ENCODE assay signal across 8 cellular contexts in genomic region chr2:191625016-191625415, GRCh38. TPM values are rescaled to one million over a fixed set of nuclear protein-coding genes. Genes with fewer than 3 reads are reported as not detected.
A peak's percentile ranks its signal among the peaks of the same experiment; 100 is the strongest.
DNase-seq lines count a peak whose midpoint lies in the region; ATAC-seq, FAIRE-seq and TF ChIP-seq lines count a peak whose summit lies in the region.

No MANE protein-coding gene starts in this region.

- TF ChIP-seq CTCF in H1 (IDR thresholded peaks at IDR 0.05; ENCODE audit: control extremely low read depth in 1 of 3, insufficient read depth in 1 of 3, low read depth in 1 of 3, low read length in 3 of 3), result no peak
- no peak for TF ChIP-seq CTCF in GM13977 (IDR thresholded peaks at IDR 0.05; ENCODE audit: extremely low read depth, insufficient read depth, missing control alignments)

- no peak for TF ChIP-seq POLR2A in H1 (IDR thresholded peaks at IDR 0.05; ENCODE audit: control extremely low read depth in 1 of 2, low read depth in 2 of 2, low read length in 2 of 2)

- no peak overlapping the region for H4K91ac ChIP-seq in H1 (replicated peaks; ENCODE audit: insufficient read length, low read length)

- no peaks in the 10 kb centered on the region for H3K23me2 ChIP-seq in H1 (ENCODE audit: low read depth, low read length)

- 93% methylated on average over 3 of the region's 3 CpGs; no CpG with 5 or more reads in 1 of the 2 experiments for WGBS in H1 (ENCODE audit: extremely low coverage in 1 of 2, insufficient coverage in 1 of 2, insufficient read length in 1 of 2, insufficient replicate concordance in 2 of 2, low coverage in 1 of 2, low lambda C conversion rate in 2 of 2, missing lambda C conversion rate in 1 of 2), 2 experiments

- no peak overlapping the region for H3K9ac ChIP-seq in H1 (replicated peaks in 1 of 4; ENCODE audit: extremely low read depth in 1 of 4, low read depth in 3 of 4, low read length in 3 of 4)

- DNase-seq in T-helper 2 cell (peak in 3 of 5 experiments; percentile 43 to 96 (median 44)), H1 (ENCODE audit: low read depth in 1 of 2, low spot score in 2 of 2) (no peak), GM13977 (ENCODE audit: low spot score) (no peak), NCI-H226 (no peak), NCI-H187 (lab: John Stamatoyannopoulos, UW) (no peak)

- H2BK5ac ChIP-seq in H1 (ENCODE audit: low read depth, low read length), result no peak overlapping the region

- no peak overlapping the region for H3K4ac ChIP-seq in H1 (replicated peaks; ENCODE audit: insufficient read length, low read depth, low read length)

- H4K8ac ChIP-seq in H1 (ENCODE audit: extremely low read depth, insufficient read depth, low read length), result no peak overlapping the region

- no peaks in the 10 kb centered on the region for H3K4me1 ChIP-seq in H1 (replicated peaks in 1 of 4; ENCODE audit: control insufficient read depth in 3 of 4, insufficient read depth in 4 of 4, low read length in 3 of 4)

- no peaks in the 10 kb centered on the region for H3K79me2 ChIP-seq in H1 (ENCODE audit: control insufficient read depth in 1 of 2, insufficient read depth in 2 of 2, low read length in 2 of 2)

- no peak overlapping the region for H3K27ac ChIP-seq in H1 (ENCODE audit: low read depth, low read length)

- no peaks in the 10 kb centered on the region for H4K20me1 ChIP-seq in H1 (replicated peaks in 1 of 2; ENCODE audit: control insufficient read depth in 1 of 2, insufficient read depth in 2 of 2, low read length in 2 of 2)

- POLR2A ChIA-PET in H1 (lab: Charles Lee; ENCODE audit: partially characterized antibody), result no interaction called here

- H3K79me1 ChIP-seq in H1 (ENCODE audit: low read depth, low read length), result no peaks in the 10 kb centered on the region

- H2AK5ac ChIP-seq in H1 (ENCODE audit: low read depth, low read length), result no peak overlapping the region

- H3K14ac ChIP-seq in H1 (ENCODE audit: insufficient read length), result no peak overlapping the region

- no peaks in the 10 kb centered on the region for H3K27me3 ChIP-seq in H1 (replicated peaks in 1 of 4; ENCODE audit: control insufficient read depth in 3 of 4, extremely low read depth in 1 of 4, insufficient read depth in 3 of 4, low read length in 3 of 4)

- no peak overlapping the region for H2BK12ac ChIP-seq in H1 (ENCODE audit: low read depth, low read length)

- no peak overlapping the region for H2BK20ac ChIP-seq in H1 (ENCODE audit: low read length)

- ATAC-seq in GM18867 (IDR thresholded peaks at IDR 0.05; ENCODE audit: unreplicated experiment), result peak; percentile 86
- peak; percentile 51 for ATAC-seq in HG03159 (IDR thresholded peaks at IDR 0.05; ENCODE audit: unreplicated experiment)
- ATAC-seq in HG03097 (IDR thresholded peaks at IDR 0.05; ENCODE audit: low FRiP score, unreplicated experiment), result no peak

- H2BK120ac ChIP-seq in H1 (replicated peaks; ENCODE audit: low read depth, low read length), result no peak overlapping the region

- in situ Hi-C loops in GM13977 (cut with MboI; ENCODE audit: low pct_unique_long_range_greater_than_20kb, low sequenced_read_pairs, unreplicated experiment), result no loop called here

- no peak overlapping the region for H3K18ac ChIP-seq in H1 (ENCODE audit: extremely low read depth, low read length)

- no peak overlapping the region for H2BK15ac ChIP-seq in H1 (ENCODE audit: low read length)

- H2AFZ ChIP-seq in H1 (ENCODE audit: low read length), result no peak overlapping the region

- H3K36me3 ChIP-seq in H1 (ENCODE audit: control insufficient read depth in 2 of 4, insufficient read depth in 4 of 4, low read length in 3 of 4), result no peaks in the 10 kb centered on the region

- no peak for TF ChIP-seq EP300 in H1 (IDR thresholded peaks at IDR 0.05; ENCODE audit: borderline replicate concordance in 1 of 2, low read depth in 2 of 2, low read length in 2 of 2)

- H3K4me2 ChIP-seq in H1 (ENCODE audit: insufficient read depth in 1 of 2, low read depth in 2 of 2, low read length in 2 of 2), result no peak overlapping the region

- H4K5ac ChIP-seq in H1 (ENCODE audit: insufficient read length, low read depth, low read length), result no peak overlapping the region

- FAIRE-seq in H1 (lab: Jason Lieb, UNC), result no peak

- H3K56ac ChIP-seq in H1 (replicated peaks; ENCODE audit: insufficient read length, low read depth, low read length), result no peak overlapping the region

- CTCF ChIA-PET in H1 (lab: Charles Lee; ENCODE audit: partially characterized antibody), result interaction anchor here (1.2 to 1.3 kb wide), 2 partner anchors 11 to 20 kb away, joined by 3 to 5 read pairs; no protein-coding TSS in a partner anchor

- no peak overlapping the region for H3K4me3 ChIP-seq in H1 (ENCODE audit: extremely low read depth in 1 of 4, insufficient read depth in 2 of 4, low read depth in 3 of 4, low read length in 4 of 4)

- H3K23ac ChIP-seq in H1 (ENCODE audit: insufficient read length), result no peak overlapping the region

- TF ChIP-seq RAD21 in H1 (IDR thresholded peaks at IDR 0.05 in 1 of 2, conservative IDR thresholded peaks at IDR 0.05 in 1 of 2; ENCODE audit: low read depth in 2 of 2, low read length in 2 of 2), result no peak

- H3K9me3 ChIP-seq in H1 (ENCODE audit: insufficient read depth in 2 of 2, low read depth in 1 of 2, low read length in 1 of 2), result no peaks in the 10 kb centered on the region

TF ChIP-seq in H1, 55 proteins besides CTCF, POLR2A, EP300 and RAD21:
- no peak for TF ChIP-seq SIN3A (conservative IDR thresholded peaks at IDR 0.05 in 1 of 2, IDR thresholded peaks at IDR 0.05 in 1 of 2; ENCODE audit: low read depth in 1 of 2, low read length in 2 of 2)
- peak; percentile 28; the same call in 1 of the 2 replicates for TF ChIP-seq SRF (IDR thresholded peaks at IDR 0.05; ENCODE audit: low read depth, low read length)
- TF ChIP-seq CBX8 (IDR thresholded peaks at IDR 0.05; ENCODE audit: borderline replicate concordance, low read depth, low read length), result no peak

RNA-seq across cellular contexts. Expression of gene NABP1, which starts 52.9 kb away (rescaled TPM):
- total RNA-seq in H1 (2021; fragmentation: NEBNext Ultra II Directional; extraction: Animal tissue kit (Norgen Biotek cat#: 25700)), result 4.8 and 5.0 TPM in 2 replicates
- polyA plus RNA-seq in H1 (2011; rRNA removed), result 0.58 and 0.63 TPM in 2 replicates
- 0.81 TPM for polyA plus RNA-seq in H1 (2011; cell fraction: cytosol; rRNA removed)
- polyA plus RNA-seq in H1 (2011; cell fraction: nucleus; rRNA removed), result 3.3 TPM
- 0.89 to 2.0 TPM (median 1.5 TPM) in 4 replicates for polyA plus RNA-seq in H1 (2012, experiment 1 of 2)
- 0.30 TPM for polyA plus RNA-seq in H1 (2012, experiment 2 of 2)
- polyA plus RNA-seq in H1 (2013, experiment 1 of 2), result 3.0 TPM
- polyA plus RNA-seq in H1 (2013, experiment 2 of 2), result 2.8 TPM
- polyA minus RNA-seq in H1 (2011; rRNA and poly(A)+ RNA removed), result 1.9 and 3.0 TPM in 2 replicates
- 2.7 TPM for polyA minus RNA-seq in H1 (2011; cell fraction: cytosol; rRNA and poly(A)+ RNA removed)
- polyA minus RNA-seq in H1 (2011; cell fraction: nucleus; rRNA and poly(A)+ RNA removed), result 11.5 TPM

Comparison
In these comparisons a context has a peak if more than half of its experiments do, and no peak if none do; other contexts are left out.
1. DNase-seq: peak in T-helper 2 cell (3 of 5); none in H1 (0 of 2), GM13977 (single experiment), NCI-H226 (single experiment) and NCI-H187 (0 of 2).